19 cellular contexts compared by ENCODE assay signal in genomic region chr15:71080166-71080565, GRCh38. TPM values are rescaled to one million over a fixed set of nuclear protein-coding genes. Genes with fewer than 3 reads are reported as not detected.
DNase-seq lines count a peak whose midpoint lies in the region; ATAC-seq, FAIRE-seq and TF ChIP-seq lines count a peak whose summit lies in the region.
"Had no signal": no experiment of that assay in that cellular context is flagged by ENCODE, and none has a peak within 500 bp of the region (broad histone marks: within the 10 kb centered on the region; RNA-seq: fewer than 3 reads in every experiment).

No MANE protein-coding gene starts in this region.

- H3K9me3 Mint-ChIP-seq in activated naive CD8-positive, alpha-beta T cell treated with anti-CD3 and anti-CD28 coated beads, Interleukin-2, amount 50 U/mL, for 24 hours = peaks cover 3% of the 10 kb centered on the region
- H3K9me3 Mint-ChIP-seq: activated CD4-positive, alpha-beta T cell treated with anti-CD3 and anti-CD28 coated beads, Interleukin-2, amount 10 ng/mL, durations not matched to agents 24 days and 14 days had no signal

- no peak overlapping the region for H4K8ac ChIP-seq in mesendoderm (ENCODE audit: low read depth, low read length)

- H3K79me1 ChIP-seq in mesendoderm (ENCODE audit: low read length) = no peaks in the 10 kb centered on the region

- no peak overlapping the region for H3K27ac Mint-ChIP-seq in activated naive CD8-positive, alpha-beta T cell treated with anti-CD3 and anti-CD28 coated beads, Interleukin-2, amount 50 U/mL, for 24 hours
- H3K27ac Mint-ChIP-seq: activated CD4-positive, alpha-beta T cell treated with anti-CD3 and anti-CD28 coated beads, Interleukin-2, amount 10 ng/mL, durations not matched to agents 24 days and 14 days had no signal

- H3K79me2 ChIP-seq in mesendoderm (ENCODE audit: control insufficient read depth, insufficient read depth, low read length) = no peaks in the 10 kb centered on the region

- H3K36me3 ChIP-seq in adipocyte (ENCODE audit: control insufficient read depth, insufficient read depth, low read length, severe bottlenecking) (no peaks in the 10 kb centered on the region), stomach (no peaks in the 10 kb centered on the region), mesendoderm (ENCODE audit: control insufficient read depth, insufficient read depth, low read length) (no peaks in the 10 kb centered on the region)
- H3K36me3 ChIP-seq: right lobe of liver, SJCRH30 had no signal

- H3K4ac ChIP-seq in mesendoderm (ENCODE audit: low read depth, low read length) = no peak overlapping the region

- peaks cover 41% of the 10 kb centered on the region for H3K4me1 ChIP-seq in adipocyte (ENCODE audit: control insufficient read depth, insufficient read depth, low read length)
- H3K4me1 ChIP-seq in foreskin keratinocyte = peaks cover 32% of the 10 kb centered on the region
- peaks cover 0 to 24% (median 9%) of the 10 kb centered on the region in 4 donors for H3K4me1 ChIP-seq in stomach
- H3K4me1 ChIP-seq in mesendoderm (ENCODE audit: control insufficient read depth, low read depth, low read length) = peaks cover 3% of the 10 kb centered on the region
- H3K4me1 ChIP-seq: Caco-2, right lobe of liver, SJCRH30 had no signal

- H4K5ac ChIP-seq in mesendoderm (ENCODE audit: low read length) = no peak overlapping the region

- TF ChIP-seq EP300 in stomach (IDR thresholded peaks at IDR 0.05) = no peak

- no peak overlapping the region for H3K4me2 ChIP-seq in mesendoderm (ENCODE audit: low read length)

- no peak overlapping the region for H2BK15ac ChIP-seq in mesendoderm (replicated peaks; ENCODE audit: low read depth)

- no peak overlapping the region for H2BK120ac ChIP-seq in mesendoderm (ENCODE audit: low read depth, low read length)

- no peak overlapping the region for H3K4me3 Mint-ChIP-seq in activated naive CD8-positive, alpha-beta T cell treated with anti-CD3 and anti-CD28 coated beads, Interleukin-2, amount 50 U/mL, for 24 hours
- H3K4me3 Mint-ChIP-seq: activated CD4-positive, alpha-beta T cell treated with anti-CD3 and anti-CD28 coated beads, Interleukin-2, amount 10 ng/mL, durations not matched to agents 24 days and 14 days had no signal

- H2BK5ac ChIP-seq in mesendoderm (ENCODE audit: low read length) = no peak overlapping the region

- H3K18ac ChIP-seq in mesendoderm (ENCODE audit: low read length) = no peak overlapping the region

- H3K27ac ChIP-seq in foreskin keratinocyte (peak overlapping the region; percentile 96), stomach (peak overlapping the region; percentile 75 to 87 (median 81)), mesendoderm (ENCODE audit: low read depth, low read length) (no peak overlapping the region)
- H3K27ac ChIP-seq: right lobe of liver, SJCRH30 had no signal

- H3K36me3 Mint-ChIP-seq in activated naive CD8-positive, alpha-beta T cell treated with anti-CD3 and anti-CD28 coated beads, Interleukin-2, amount 50 U/mL, for 24 hours (ENCODE audit: low read depth) = no peaks in the 10 kb centered on the region

- H3K9me3 ChIP-seq in adipocyte (ENCODE audit: control insufficient read depth, low read length) = no peaks in the 10 kb centered on the region
- peaks cover 0 to under 1% (median 0%) of the 10 kb centered on the region in 4 donors for H3K9me3 ChIP-seq in stomach
- H3K9me3 ChIP-seq: Caco-2, right lobe of liver, SJCRH30 had no signal

- intact Hi-C loops in stomach (cut with DNase I; ENCODE audit: low total_unique reads) = no loop called here

- FAIRE-seq in RCC 7860 (lab: Jason Lieb, UNC) (no peak), urothelium cell line (lab: Jason Lieb, UNC) (no peak)

- TF ChIP-seq POLR2A in stomach (IDR thresholded peaks at IDR 0.05) = no peak

- peaks cover 20% of the 10 kb centered on the region for H3K27me3 Mint-ChIP-seq in activated naive CD8-positive, alpha-beta T cell treated with anti-CD3 and anti-CD28 coated beads, Interleukin-2, amount 50 U/mL, for 24 hours
- H3K27me3 Mint-ChIP-seq: activated CD4-positive, alpha-beta T cell treated with anti-CD3 and anti-CD28 coated beads, Interleukin-2, amount 10 ng/mL, durations not matched to agents 24 days and 14 days had no signal

- H3K27me3 ChIP-seq in adipocyte (replicated peaks; ENCODE audit: control insufficient read depth, insufficient read depth, low read length) = no peaks in the 10 kb centered on the region
- H3K27me3 ChIP-seq in foreskin keratinocyte = no peaks in the 10 kb centered on the region
- H3K27me3 ChIP-seq in stomach = no peaks in the 10 kb centered on the region
- H3K27me3 ChIP-seq in mesendoderm (ENCODE audit: insufficient read depth, low read length, poor library complexity) = no peaks in the 10 kb centered on the region
- H3K27me3 ChIP-seq: right lobe of liver, SJCRH30 had no signal

- no peak overlapping the region for H2AK5ac ChIP-seq in mesendoderm (ENCODE audit: low read length)

- WGBS in stomach, 5 donors = 77 to 83% (median 78%) methylated on average over 7 of the region's 7 CpGs
- WGBS in mesendoderm (ENCODE audit: extremely low coverage, insufficient coverage, low lambda C conversion rate) = no CpG with 5 or more reads among the region's 7 CpGs

- H3K4me3 ChIP-seq in LNCaP clone FGC (ENCODE audit: low read depth, low read length) (peak overlapping the region; percentile 20), adipocyte (ENCODE audit: low read length) (no peak overlapping the region), stomach (no peak overlapping the region), mesendoderm (ENCODE audit: low read length) (no peak overlapping the region)
- H3K4me3 ChIP-seq: right lobe of liver, SJCRH30 had no signal

- ATAC-seq in foreskin keratinocyte = peak; percentile 73
- ATAC-seq in activated naive CD8-positive, alpha-beta T cell treated with anti-CD3 and anti-CD28 coated beads, Interleukin-2, amount 50 U/mL, for 24 hours = no peak

- DNase-seq in LNCaP clone FGC (ENCODE audit: low read depth) = no peak
- DNase-seq in adipocyte (ENCODE audit: low read depth) = no peak
- DNase-seq in foreskin keratinocyte = peak; percentile 95 to 96
- DNase-seq in stomach = no peak
- DNase-seq in activated naive CD8-positive, alpha-beta T cell treated with anti-CD3 and anti-CD28 coated beads, Interleukin-2, amount 50 U/mL, for 24 hours = no peak
- no peak for DNase-seq in RCC 7860 (ENCODE audit: low spot score)
- no peak for DNase-seq in mesendoderm
- no peak for DNase-seq in urothelium cell line (ENCODE audit: low spot score)
- DNase-seq: activated CD4-positive, alpha-beta T cell treated with anti-CD3 and anti-CD28 coated beads, Interleukin-2, amount 10 ng/mL, durations not matched to agents 24 days and 14 days; activated CD8-positive, alpha-beta memory T cell treated with anti-CD3 and anti-CD28 coated beads, Interleukin-2, amount 50 U/mL, for 4 hours; Caco-2; hypothalamus; NCI-H2029 treated with DMSO at 0.1 percent for 48 hours; NCI-H510A treated with DMSO at 0.1 percent for 48 hours; occipital lobe; right lobe of liver; SJCRH30; stimulated activated CD4-positive, alpha-beta T cell treated with anti-CD3 and anti-CD28 coated beads, Interleukin-1b, Interleukin-23, amount 100 ng/mL, for 48 hours; T-helper 9 cell had no signal

- TF ChIP-seq CTCF in LNCaP clone FGC (IDR thresholded peaks at IDR 0.05; ENCODE audit: control insufficient read depth, extremely low read depth, insufficient read depth) = no peak
- no peak for TF ChIP-seq CTCF in foreskin keratinocyte (conservative IDR thresholded peaks at IDR 0.05)
- no peak for TF ChIP-seq CTCF in stomach (IDR thresholded peaks at IDR 0.05)

- H3K4me1 Mint-ChIP-seq in activated naive CD8-positive, alpha-beta T cell treated with anti-CD3 and anti-CD28 coated beads, Interleukin-2, amount 50 U/mL, for 24 hours = no peaks in the 10 kb centered on the region
- H3K4me1 Mint-ChIP-seq: activated CD4-positive, alpha-beta T cell treated with anti-CD3 and anti-CD28 coated beads, Interleukin-2, amount 10 ng/mL, durations not matched to agents 24 days and 14 days had no signal

- H3K23ac ChIP-seq in mesendoderm (ENCODE audit: low read length) = no peak overlapping the region

- H3K9ac ChIP-seq in adipocyte (ENCODE audit: low read length) (peak overlapping the region; percentile 34), mesendoderm (ENCODE audit: low read length) (no peak overlapping the region)

- no peak overlapping the region for H3K56ac ChIP-seq in mesendoderm (ENCODE audit: low read length)

RNA-seq across cellular contexts. Expression of gene THSD4, which starts 35.1 kb away (rescaled TPM):
- 44.0 and 56.5 TPM in 2 replicates for total RNA-seq in foreskin keratinocyte
- 18.0 and 21.0 TPM in 2 replicates for polyA plus RNA-seq in foreskin keratinocyte
- total RNA-seq in stomach = 10 to 100 TPM; 18.0 to 79.4 (median 23.5) TPM
- 10 to 100 TPM in 1 of 3 donors, 1 to 10 TPM in 2; 1.8 to 40.9 (median 5.8) TPM for polyA plus RNA-seq in stomach
- polyA plus RNA-seq in mesendoderm (2013, experiment 1 of 2) = 1.3 TPM
- 1.1 TPM for polyA plus RNA-seq in mesendoderm (2013, experiment 2 of 2)
- total RNA-seq: activated CD4-positive, alpha-beta T cell treated with anti-CD3 and anti-CD28 coated beads, Interleukin-2, amount 10 ng/mL, durations not matched to agents 24 days and 14 days had no signal

Comparison
In these comparisons a context has a peak if more than half of its experiments do, and no peak if none do; other contexts are left out.
1. DNase-seq: peak in foreskin keratinocyte (2 of 2); none in LNCaP clone FGC (single experiment), adipocyte (single experiment), stomach (single experiment), activated naive CD8-positive, alpha-beta T cell treated with anti-CD3 and anti-CD28 coated beads, Interleukin-2, amount 50 U/mL, for 24 hours (single experiment), RCC 7860 (single experiment), mesendoderm (single experiment) and urothelium cell line (single experiment).